8 cellular contexts compared by ENCODE assay signal in the genomic region with DNA sequence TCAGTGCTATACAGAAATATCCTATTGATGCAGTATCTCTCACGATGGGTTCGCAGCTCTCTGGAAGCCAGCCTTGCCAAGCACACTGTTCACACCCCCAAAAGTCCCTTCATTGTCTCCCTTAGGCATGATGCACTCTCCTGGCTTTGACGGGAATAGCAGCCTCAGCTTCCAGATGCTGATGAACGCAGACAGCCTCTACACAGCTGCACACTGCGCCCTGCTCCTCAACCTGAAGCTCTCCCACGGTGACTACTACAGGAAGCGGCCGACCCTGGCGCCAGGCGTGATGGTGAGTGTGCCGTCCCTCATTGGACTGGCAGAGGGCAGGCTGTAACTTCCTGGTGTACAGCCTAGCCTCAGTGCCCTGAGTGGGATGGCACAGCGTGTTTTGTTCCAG.
A peak's percentile ranks its signal among the peaks of the same experiment; 100 is the strongest.
DNase-seq lines count a peak whose midpoint lies in the region; ATAC-seq and TF ChIP-seq lines count a peak whose summit lies in the region.
"Had no signal": no experiment of that assay in that cellular context is flagged by ENCODE, and none has a peak within 500 bp of the region (broad histone marks: within the 10 kb centered on the region; RNA-seq: fewer than 3 reads in every experiment).

No MANE protein-coding gene starts in this region.

- DNase-seq in HT-29 (ENCODE audit: low spot score) (peak; percentile 67), left ventricle myocardium superior (no peak), skeletal muscle cell (ENCODE audit: low read depth) (peak; percentile 3), NCI-H2227 (lab: John Stamatoyannopoulos, UW; ENCODE audit: unreplicated experiment) (no peak), COR-L47 (lab: John Stamatoyannopoulos, UW) (no peak)
- DNase-seq: NCI-H1694 treated with DMSO at 0.1 percent for 48 hours had no signal

- H3K4me3 ChIP-seq in skeletal muscle cell (ENCODE audit: low read depth, low read length): no peak overlapping the region

- peak; percentile 50 for TF ChIP-seq CTCF in VCaP (conservative IDR thresholded peaks at IDR 0.05)

- ATAC-seq in left ventricle myocardium superior: peak; percentile 61
- ATAC-seq in GM18511 (IDR thresholded peaks at IDR 0.05; ENCODE audit: unreplicated experiment): no peak

- intact Hi-C loops in left ventricle myocardium superior (cut with micrococcal nuclease): no loop called here

- H3K27ac ChIP-seq in VCaP: peak overlapping the region; percentile 64; the same call in 1 of the 2 replicates

Comparison
In these comparisons a context has a peak if more than half of its experiments do, and no peak if none do; other contexts are left out.
1. DNase-seq: peak in HT-29 (single experiment) and skeletal muscle cell (single experiment); none in left ventricle myocardium superior (single experiment), NCI-H2227 (single experiment) and COR-L47 (single experiment).